In the genomic region with DNA sequence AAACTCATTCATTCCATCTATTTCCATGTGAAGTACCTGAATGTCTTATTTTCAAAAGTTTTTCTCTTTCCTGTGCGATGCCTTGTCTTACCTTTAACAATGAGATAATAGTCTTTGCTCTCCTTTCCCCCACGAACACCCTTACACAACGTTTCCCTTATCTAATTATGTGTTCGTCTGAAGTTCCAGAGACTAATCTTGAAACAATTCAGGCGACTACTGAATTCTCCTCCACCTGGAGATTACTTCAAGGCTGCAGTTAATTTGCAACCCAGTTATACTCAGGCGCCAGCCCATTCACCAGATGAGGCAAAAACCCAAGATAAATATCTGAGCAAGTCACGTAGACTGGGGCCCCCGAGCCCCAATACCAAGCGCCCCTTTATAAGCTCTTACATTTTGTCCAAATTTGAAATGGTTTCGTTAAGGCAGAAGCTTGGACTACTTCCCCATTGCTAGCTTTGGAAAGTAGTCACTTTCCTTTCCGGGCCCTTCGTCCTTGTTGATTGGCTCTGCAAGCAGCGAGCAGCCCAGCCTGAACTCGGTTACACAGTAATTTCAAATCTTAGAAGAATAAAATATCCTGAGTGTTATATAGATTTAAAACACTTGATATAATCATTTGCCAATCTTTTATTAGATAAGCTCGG, we compare ENCODE assay signal across 8 cellular contexts. TPM values are rescaled to one million over a fixed set of nuclear protein-coding genes. Genes with fewer than 3 reads are reported as not detected.
A peak's percentile ranks its signal among the peaks of the same experiment; 100 is the strongest.
DNase-seq lines count a peak whose midpoint lies in the region; ATAC-seq and TF ChIP-seq lines count a peak whose summit lies in the region.

No MANE protein-coding gene starts in this region.

- DNase-seq in DMS79 treated with DMSO at 0.1 percent for 48 hours (lab: John Stamatoyannopoulos, UW), result peak; percentile 19
- no peak for DNase-seq in DMS79 (lab: John Stamatoyannopoulos, UW)
- DNase-seq in OCI-LY7 (ENCODE audit: low spot score), result peak; percentile 69
- peak; percentile 36 for DNase-seq in activated naive CD8-positive, alpha-beta T cell treated with anti-CD3 and anti-CD28 coated beads, Interleukin-2, amount 50 U/mL, for 24 hours
- DNase-seq in stimulated activated CD4-positive, alpha-beta T cell treated with anti-CD3 and anti-CD28 coated beads, Interleukin-1b, Interleukin-23, amount 100 ng/mL, for 48 hours, result peak; percentile 43
- DNase-seq in OCI-M2 (lab: John Stamatoyannopoulos, UW; ENCODE audit: unreplicated experiment), result no peak

- POLR2A ChIA-PET in OCI-LY7 (lab: Charles Lee), result interaction anchor here (0.8 to 5.1 kb wide), 8 partner anchors 9 to 188 kb away, joined by 3 to 95 read pairs (median 7); no protein-coding TSS in a partner anchor

- H3K27me3 Mint-ChIP-seq in activated naive CD8-positive, alpha-beta T cell treated with anti-CD3 and anti-CD28 coated beads, Interleukin-2, amount 50 U/mL, for 24 hours, result no peaks in the 10 kb centered on the region

- H3K36me3 ChIP-seq in OCI-LY7 (ENCODE audit: insufficient read depth, low read length) (no peaks in the 10 kb centered on the region), iPS-15b (ENCODE audit: control insufficient read depth, insufficient read depth, low read length) (no peaks in the 10 kb centered on the region)

- no peak overlapping the region for H3K9ac ChIP-seq in iPS-15b (ENCODE audit: low read depth, low read length)

- intact Hi-C loops in OCI-LY7 (cut with micrococcal nuclease; ENCODE audit: unreplicated experiment), result loop anchor here (1.0 to 5.0 kb wide), 2 partner anchors 9 to 97 kb away; no protein-coding TSS in a partner anchor

- CTCF ChIA-PET in OCI-LY7 (lab: Charles Lee; ENCODE audit: unreplicated experiment), result interaction anchor here (0.8 to 3.2 kb wide), 3 partner anchors 8 to 22 kb away, joined by 3 to 19 read pairs (median 4); no protein-coding TSS in a partner anchor

- peak overlapping the region; percentile 82 for H3K4me2 ChIP-seq in OCI-LY7 (ENCODE audit: low read length)

- H3K36me3 Mint-ChIP-seq in activated naive CD8-positive, alpha-beta T cell treated with anti-CD3 and anti-CD28 coated beads, Interleukin-2, amount 50 U/mL, for 24 hours (ENCODE audit: low read depth), result peaks cover 6% of the 10 kb centered on the region

- peaks cover 49% of the 10 kb centered on the region for H3K4me1 Mint-ChIP-seq in activated naive CD8-positive, alpha-beta T cell treated with anti-CD3 and anti-CD28 coated beads, Interleukin-2, amount 50 U/mL, for 24 hours

- peaks cover 19% of the 10 kb centered on the region for H3K9me3 Mint-ChIP-seq in activated naive CD8-positive, alpha-beta T cell treated with anti-CD3 and anti-CD28 coated beads, Interleukin-2, amount 50 U/mL, for 24 hours

- peak overlapping the region; percentile 85 for H3K27ac ChIP-seq in OCI-LY7 (ENCODE audit: low read depth, low read length, poor library complexity, severe bottlenecking)

- no peaks in the 10 kb centered on the region for H3K79me2 ChIP-seq in OCI-LY7 (ENCODE audit: insufficient read depth, low read depth, low read length)

- no peaks in the 10 kb centered on the region for H4K20me1 ChIP-seq in OCI-LY7 (ENCODE audit: insufficient read depth, low read length)

- BruUV-seq in OCI-LY7 (replicated peaks; lab: Mats Ljungman, UMichigan), result no TSS peak

- ATAC-seq in HG02798 (IDR thresholded peaks at IDR 0.05; ENCODE audit: poor library complexity, unreplicated experiment), result peak; percentile 32
- no peak for ATAC-seq in activated naive CD8-positive, alpha-beta T cell treated with anti-CD3 and anti-CD28 coated beads, Interleukin-2, amount 50 U/mL, for 24 hours

- peaks cover 24% of the 10 kb centered on the region for H3K4me1 ChIP-seq in OCI-LY7 (ENCODE audit: insufficient read depth, low read length, poor library complexity, severe bottlenecking)
- no peaks in the 10 kb centered on the region for H3K4me1 ChIP-seq in iPS-15b (ENCODE audit: control insufficient read depth, insufficient read depth, low read length)

- H3K4me3 Mint-ChIP-seq in activated naive CD8-positive, alpha-beta T cell treated with anti-CD3 and anti-CD28 coated beads, Interleukin-2, amount 50 U/mL, for 24 hours, result peak overlapping the region; percentile 97

- TF ChIP-seq CTCF in OCI-LY7 (conservative IDR thresholded peaks at IDR 0.05; ENCODE audit: low read length), result no peak; the same call in 1 of the 2 replicates

- peak overlapping the region; percentile 89 for H2AFZ ChIP-seq in OCI-LY7 (ENCODE audit: low read length)

- H3K9me2 ChIP-seq in OCI-LY7 (ENCODE audit: insufficient read depth, low read length), result no peaks in the 10 kb centered on the region

- peak overlapping the region; percentile 82 for H3K4me3 ChIP-seq in OCI-LY7 (ENCODE audit: low read depth, low read length, poor library complexity, severe bottlenecking)
- H3K4me3 ChIP-seq in iPS-15b (ENCODE audit: low read depth, low read length), result peak overlapping the region; percentile 83

- no peaks in the 10 kb centered on the region for H3K9me3 ChIP-seq in OCI-LY7 (ENCODE audit: low read length)
- no peaks in the 10 kb centered on the region for H3K9me3 ChIP-seq in iPS-15b (ENCODE audit: control insufficient read depth, insufficient read depth, low read length)

- peak overlapping the region; percentile 99 for H3K27ac Mint-ChIP-seq in activated naive CD8-positive, alpha-beta T cell treated with anti-CD3 and anti-CD28 coated beads, Interleukin-2, amount 50 U/mL, for 24 hours

- H3K27me3 ChIP-seq in iPS-15b (ENCODE audit: control insufficient read depth, insufficient read depth, low read length), result peaks cover 5% of the 10 kb centered on the region

RNA-seq across cellular contexts. Expression of a gene that starts 1.2 kb away (rescaled TPM):
- total RNA-seq in OCI-LY7 (2014; rRNA removed; shearing (Covaris generic)), result 5.0 and 6.7 TPM in 2 replicates
- 11.5 and 12.5 TPM in 2 replicates for total RNA-seq in OCI-LY7 (2022)

Comparison
In these comparisons a context has a peak if more than half of its experiments do, and no peak if none do; other contexts are left out.
1. DNase-seq: peak in DMS79 treated with DMSO at 0.1 percent for 48 hours (single experiment), OCI-LY7 (single experiment), activated naive CD8-positive, alpha-beta T cell treated with anti-CD3 and anti-CD28 coated beads, Interleukin-2, amount 50 U/mL, for 24 hours (single experiment) and stimulated activated CD4-positive, alpha-beta T cell treated with anti-CD3 and anti-CD28 coated beads, Interleukin-1b, Interleukin-23, amount 100 ng/mL, for 48 hours (single experiment); none in DMS79 (single experiment) and OCI-M2 (single experiment).